Comparison of ENCODE assay signal across 28 cellular contexts in the genomic region with DNA sequence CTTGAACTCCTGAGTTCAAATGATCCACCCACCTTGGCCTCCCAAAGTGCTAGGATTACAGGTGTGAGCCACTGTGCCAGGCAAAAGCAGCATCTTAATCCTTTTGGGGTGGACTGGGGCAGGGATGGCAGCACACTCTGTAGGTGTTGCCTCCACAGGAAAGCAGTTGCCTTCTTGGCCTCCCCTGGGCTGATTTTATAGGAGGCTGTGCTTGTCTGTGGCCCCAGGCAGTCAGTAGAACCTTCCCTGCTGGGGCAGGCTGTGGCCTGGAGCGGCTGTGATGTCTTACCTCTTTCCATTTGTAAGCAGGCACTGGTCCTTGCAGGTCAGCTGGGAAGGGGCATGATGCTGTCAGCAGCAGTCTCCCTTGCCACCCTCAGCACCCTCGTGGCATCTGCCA.
"Had no signal": no experiment of that assay in that cellular context is flagged by ENCODE, and none has a peak within 500 bp of the region (broad histone marks: within the 10 kb centered on the region; RNA-seq: fewer than 3 reads in every experiment).

No MANE protein-coding gene starts in this region.

- FAIRE-seq: bronchial epithelial cell, islet of Langerhans, TTC549 had no signal

- H3K4me1 ChIP-seq: gastroesophageal sphincter, parathyroid adenoma, sigmoid colon, thyroid gland, upper lobe of right lung had no signal

- H3K9ac ChIP-seq: parathyroid adenoma had no signal

- DNase-seq: activated CD4-positive, alpha-beta memory T cell treated with anti-CD3 and anti-CD28 coated beads for 36 hours; activated CD4-positive, alpha-beta T cell treated with anti-CD3 and anti-CD28 coated beads for 48 hours; activated CD4-positive, CD25-positive, alpha-beta regulatory T cell; activated CD8-positive, alpha-beta memory T cell treated with anti-CD3 and anti-CD28 coated beads, Interleukin-2, amount 10 ng/mL, durations not matched to agents 7 days and 5 days; activated naive CD4-positive, alpha-beta T cell; activated naive CD8-positive, alpha-beta T cell treated with anti-CD3 and anti-CD28 coated beads, Interleukin-2, amount 10 ng/mL, durations not matched to agents 7 days and 5 days; activated T-cell treated with anti-CD3 and anti-CD28 coated beads for 4 hours; amniotic stem cell; cortex of kidney; endodermal cell; heart left ventricle; left ventricle myocardium superior; mammary epithelial cell; nucleus accumbens; stimulated activated CD4-positive, alpha-beta T cell treated with anti-CD3 and anti-CD28 coated beads, Interleukin-2, amount 100 ng/mL, for 48 hours; stimulated activated CD8-positive, alpha-beta memory T cell treated with anti-CD3 and anti-CD28 coated beads, Interleukin-4, amount 100 ng/mL, for 48 hours; substantia nigra; T-helper 1 cell; thyroid gland; upper lobe of right lung had no signal

- H3K9me3 ChIP-seq: gastroesophageal sphincter, heart left ventricle, sigmoid colon, thyroid gland, upper lobe of right lung had no signal

- H3K4me2 ChIP-seq: smooth muscle cell had no signal

- H3K4me3 ChIP-seq: gastroesophageal sphincter, heart left ventricle, sigmoid colon, smooth muscle cell, thyroid gland, upper lobe of right lung had no signal

- H3K27ac ChIP-seq: epithelial cell of prostate, gastroesophageal sphincter, heart left ventricle, parathyroid adenoma, sigmoid colon, thyroid gland, upper lobe of right lung had no signal

- ATAC-seq: activated CD8-positive, alpha-beta memory T cell treated with anti-CD3 and anti-CD28 coated beads, Interleukin-2, amount 10 ng/mL, durations not matched to agents 7 days and 5 days; gastroesophageal sphincter; heart left ventricle; left ventricle myocardium superior; upper lobe of right lung had no signal

- H2AFZ ChIP-seq: parathyroid adenoma had no signal

- H3K79me2 ChIP-seq: parathyroid adenoma had no signal

- H3K27me3 ChIP-seq: gastroesophageal sphincter, heart left ventricle, sigmoid colon, thyroid gland, upper lobe of right lung had no signal
